11 cellular contexts compared by ENCODE assay signal in the genomic region with DNA sequence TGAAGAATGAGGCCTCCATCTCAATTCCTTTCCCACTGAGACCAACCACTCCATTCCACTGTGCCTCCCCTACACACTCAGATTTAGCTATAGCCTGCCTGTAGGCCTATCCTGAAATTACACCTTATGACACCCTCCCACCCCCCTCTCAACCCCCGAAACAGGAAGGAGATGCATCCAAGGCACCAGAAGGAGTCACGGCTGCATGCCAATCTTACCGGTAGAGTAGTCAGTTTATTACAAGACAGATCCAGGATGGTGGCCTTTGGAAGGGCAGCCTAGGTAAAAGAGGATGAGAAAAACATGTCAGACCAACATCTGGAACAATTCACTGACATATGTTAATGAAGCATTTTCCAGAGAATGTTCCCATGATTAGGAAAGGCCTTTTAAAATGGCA. TPM values are rescaled to one million over a fixed set of nuclear protein-coding genes. Genes with fewer than 3 reads are reported as not detected.
DNase-seq lines count a peak whose midpoint lies in the region; ATAC-seq and TF ChIP-seq lines count a peak whose summit lies in the region.
"Had no signal": no experiment of that assay in that cellular context is flagged by ENCODE, and none has a peak within 500 bp of the region (broad histone marks: within the 10 kb centered on the region; RNA-seq: fewer than 3 reads in every experiment).

No MANE protein-coding gene starts in this region.

- H3K27me3 Mint-ChIP-seq in activated CD4-positive, alpha-beta T cell treated with anti-CD3 and anti-CD28 coated beads, Interleukin-2, amount 10 ng/mL, durations not matched to agents 24 days and 14 days: no peaks in the 10 kb centered on the region
- H3K27me3 Mint-ChIP-seq in central memory CD8-positive, alpha-beta T cell: no peaks in the 10 kb centered on the region
- no peaks in the 10 kb centered on the region for H3K27me3 Mint-ChIP-seq in neural crest cell (ENCODE audit: low read depth)
- H3K27me3 Mint-ChIP-seq: activated B cell treated with CpG ODN at 0.5 μM for 24 hours had no signal

- H2AFZ ChIP-seq in OCI-LY7 (ENCODE audit: low read length): no peak overlapping the region

- POLR2A ChIA-PET in OCI-LY7 (lab: Charles Lee): no interaction called here

- H3K4me3 ChIP-seq in OCI-LY7 (ENCODE audit: low read depth, low read length, poor library complexity, severe bottlenecking): no peak overlapping the region
- no peak overlapping the region for H3K4me3 ChIP-seq in sigmoid colon
- H3K4me3 ChIP-seq: lung had no signal

- no peak for TF ChIP-seq CTCF in OCI-LY7 (conservative IDR thresholded peaks at IDR 0.05; ENCODE audit: low read length)
- TF ChIP-seq CTCF in neural crest cell (conservative IDR thresholded peaks at IDR 0.05): no peak
- no peak for TF ChIP-seq CTCF in sigmoid colon (IDR thresholded peaks at IDR 0.05)

- peak overlapping the region; percentile 92 for H3K4me3 Mint-ChIP-seq in activated CD4-positive, alpha-beta T cell treated with anti-CD3 and anti-CD28 coated beads, Interleukin-2, amount 10 ng/mL, durations not matched to agents 24 days and 14 days
- H3K4me3 Mint-ChIP-seq in central memory CD8-positive, alpha-beta T cell: peak overlapping the region; percentile 80
- H3K4me3 Mint-ChIP-seq in neural crest cell: peak overlapping the region; percentile 77
- H3K4me3 Mint-ChIP-seq: activated B cell treated with CpG ODN at 0.5 μM for 24 hours had no signal

- H3K9me3 Mint-ChIP-seq in activated CD4-positive, alpha-beta T cell treated with anti-CD3 and anti-CD28 coated beads, Interleukin-2, amount 10 ng/mL, durations not matched to agents 24 days and 14 days: no peaks in the 10 kb centered on the region
- H3K9me3 Mint-ChIP-seq in central memory CD8-positive, alpha-beta T cell: no peaks in the 10 kb centered on the region
- H3K9me3 Mint-ChIP-seq in neural crest cell: no peaks in the 10 kb centered on the region
- H3K9me3 Mint-ChIP-seq: activated B cell treated with CpG ODN at 0.5 μM for 24 hours had no signal

- H3K4me1 Mint-ChIP-seq in activated CD4-positive, alpha-beta T cell treated with anti-CD3 and anti-CD28 coated beads, Interleukin-2, amount 10 ng/mL, durations not matched to agents 24 days and 14 days: peaks cover 31% of the 10 kb centered on the region
- peaks cover 38% of the 10 kb centered on the region for H3K4me1 Mint-ChIP-seq in central memory CD8-positive, alpha-beta T cell
- H3K4me1 Mint-ChIP-seq in neural crest cell: peaks cover 22% of the 10 kb centered on the region

- H3K27ac ChIP-seq in OCI-LY7 (ENCODE audit: low read depth, low read length, poor library complexity, severe bottlenecking) (no peak overlapping the region), sigmoid colon (no peak overlapping the region)

- CTCF ChIA-PET in OCI-LY7 (lab: Charles Lee; ENCODE audit: unreplicated experiment): interaction anchor here (0.6 kb wide), 1 partner anchor 42 kb away, joined by 3 read pairs; no protein-coding TSS in a partner anchor

- WGBS in sigmoid colon, 2 donors: 12 to 33% methylated on average over 3 of the region's 3 CpGs

- no peak overlapping the region for H3K27ac Mint-ChIP-seq in activated CD4-positive, alpha-beta T cell treated with anti-CD3 and anti-CD28 coated beads, Interleukin-2, amount 10 ng/mL, durations not matched to agents 24 days and 14 days
- H3K27ac Mint-ChIP-seq in central memory CD8-positive, alpha-beta T cell (ENCODE audit: low read depth): no peak overlapping the region
- H3K27ac Mint-ChIP-seq in neural crest cell (ENCODE audit: unreplicated experiment): no peak overlapping the region
- H3K27ac Mint-ChIP-seq: activated B cell treated with CpG ODN at 0.5 μM for 24 hours had no signal

- peaks cover 44% of the 10 kb centered on the region for H3K4me1 ChIP-seq in OCI-LY7 (ENCODE audit: insufficient read depth, low read length, poor library complexity, severe bottlenecking)
- H3K4me1 ChIP-seq in sigmoid colon: peaks cover 0 to 28% (median 24%) of the 10 kb centered on the region in 4 donors

- TF ChIP-seq POLR2A in sigmoid colon (IDR thresholded peaks at IDR 0.05): no peak

- intact Hi-C loops in activated CD4-positive, alpha-beta T cell treated with anti-CD3 and anti-CD28 coated beads, Interleukin-2, amount 10 ng/mL, durations not matched to agents 24 days and 14 days (cut with micrococcal nuclease): loop anchor here (5.0 kb wide), 1 partner anchor 32 kb away; no protein-coding TSS in a partner anchor
- intact Hi-C loops in OCI-LY7 (cut with micrococcal nuclease; ENCODE audit: unreplicated experiment) (no loop called here), sigmoid colon (cut with DNase I) (no loop called here)

- peaks cover 49% of the 10 kb centered on the region for H3K36me3 Mint-ChIP-seq in activated CD4-positive, alpha-beta T cell treated with anti-CD3 and anti-CD28 coated beads, Interleukin-2, amount 10 ng/mL, durations not matched to agents 24 days and 14 days (ENCODE audit: low read depth)
- H3K36me3 Mint-ChIP-seq in central memory CD8-positive, alpha-beta T cell (ENCODE audit: insufficient read depth): peaks cover 46% of the 10 kb centered on the region
- peaks cover 3% of the 10 kb centered on the region for H3K36me3 Mint-ChIP-seq in neural crest cell (ENCODE audit: low read depth)

- H3K4me2 ChIP-seq in OCI-LY7 (ENCODE audit: low read length): peak overlapping the region; percentile 97; the same call in 1 of the 2 replicates

- no peaks in the 10 kb centered on the region for H3K9me3 ChIP-seq in OCI-LY7 (ENCODE audit: low read length)
- H3K9me3 ChIP-seq in sigmoid colon: no peaks in the 10 kb centered on the region

- H3K79me2 ChIP-seq in OCI-LY7 (ENCODE audit: insufficient read depth, low read depth, low read length): peaks cover 38% of the 10 kb centered on the region

- no peaks in the 10 kb centered on the region for H3K9me2 ChIP-seq in OCI-LY7 (ENCODE audit: insufficient read depth, low read length)

- TF ChIP-seq EP300 in sigmoid colon (IDR thresholded peaks at IDR 0.05): no peak

- no peak for ATAC-seq in central memory CD8-positive, alpha-beta T cell (replicated peaks; ENCODE audit: extremely low read depth, poor library complexity, severe bottlenecking)
- ATAC-seq in esophagus mucosa: no peak
- ATAC-seq in GM18907 (IDR thresholded peaks at IDR 0.05; ENCODE audit: unreplicated experiment): no peak

- peaks cover 18% of the 10 kb centered on the region; the same call in 1 of the 2 replicates for H4K20me1 ChIP-seq in OCI-LY7 (ENCODE audit: insufficient read depth, low read length)

- BruUV-seq in OCI-LY7 (replicated peaks; lab: Mats Ljungman, UMichigan): no TSS peak

- H3K36me3 ChIP-seq in OCI-LY7 (ENCODE audit: insufficient read depth, low read length) (peaks cover 57% of the 10 kb centered on the region), sigmoid colon (peaks cover 12 to 53% (median 47%) of the 10 kb centered on the region in 4 donors)

- no peak for DNase-seq in activated CD4-positive, alpha-beta T cell treated with anti-CD3 and anti-CD28 coated beads, Interleukin-2, amount 10 ng/mL, durations not matched to agents 24 days and 14 days
- no peak for DNase-seq in activated CD4-positive, alpha-beta T cell treated with anti-CD3 and anti-CD28 coated beads for 4 hours
- no peak for DNase-seq in OCI-LY7 (ENCODE audit: low spot score)
- no peak for DNase-seq in central memory CD8-positive, alpha-beta T cell (ENCODE audit: low spot score in 2 of 2)
- DNase-seq in neural crest cell (ENCODE audit: low read depth, low spot score): no peak
- no peak for DNase-seq in sigmoid colon
- DNase-seq: activated B cell treated with CpG ODN at 0.5 μM for 24 hours, NCI-H1694 treated with DMSO at 0.1 percent for 48 hours had no signal

- no peaks in the 10 kb centered on the region for H3K27me3 ChIP-seq in sigmoid colon

RNA-seq across cellular contexts. Expression of a gene that starts 2.6 kb away (rescaled TPM):
- 113 and 117 TPM in 2 replicates for total RNA-seq in activated CD4-positive, alpha-beta T cell treated with anti-CD3 and anti-CD28 coated beads, Interleukin-2, amount 10 ng/mL, durations not matched to agents 24 days and 14 days
- 81.9 and 87.4 TPM in 2 replicates for total RNA-seq in OCI-LY7 (2014; rRNA removed; shearing (Covaris generic))
- total RNA-seq in OCI-LY7 (2022) (111 and 125 TPM in 2 replicates), neural crest cell (92.3 and 92.7 TPM in 2 replicates), sigmoid colon (10 to 100 TPM; 32.4 to 38.8 (median 35.2) TPM), esophagus mucosa (68.2 TPM)
- polyA plus RNA-seq in sigmoid colon: 100 to 1,000 TPM in 1 of 3 donors, 10 to 100 TPM in 2; 78.1 to 116 (median 84.6) TPM

RNA-seq across cellular contexts. Expression of a gene that starts 21.7 kb away (rescaled TPM):
- total RNA-seq in activated CD4-positive, alpha-beta T cell treated with anti-CD3 and anti-CD28 coated beads, Interleukin-2, amount 10 ng/mL, durations not matched to agents 24 days and 14 days: 30.7 and 35.4 TPM in 2 replicates
- total RNA-seq in OCI-LY7 (2014; rRNA removed; shearing (Covaris generic)): 25.2 and 34.0 TPM in 2 replicates
- 34.2 and 38.2 TPM in 2 replicates for total RNA-seq in OCI-LY7 (2022)
- 25.5 and 31.4 TPM in 2 replicates for total RNA-seq in neural crest cell
- total RNA-seq in sigmoid colon: under 1 TPM in 1 of 4 donors, not detected in 3; 0.36 TPM
- polyA plus RNA-seq in sigmoid colon: 1 to 10 TPM in 2 of 3 donors, not detected in 1; 1.2 to 3.5 TPM
- total RNA-seq in esophagus mucosa: 2.4 TPM

RNA-seq across cellular contexts. Expression of a gene that starts 21.7 kb away (rescaled TPM):
- total RNA-seq in activated CD4-positive, alpha-beta T cell treated with anti-CD3 and anti-CD28 coated beads, Interleukin-2, amount 10 ng/mL, durations not matched to agents 24 days and 14 days: 80.5 and 83.3 TPM in 2 replicates
- 80.2 and 85.1 TPM in 2 replicates for total RNA-seq in OCI-LY7 (2014; rRNA removed; shearing (Covaris generic))
- total RNA-seq in OCI-LY7 (2022) (63.9 and 68.8 TPM in 2 replicates), neural crest cell (70.4 and 72.2 TPM in 2 replicates), sigmoid colon (10 to 100 TPM; 64.0 to 94.6 (median 75.6) TPM), esophagus mucosa (64.7 TPM)
- polyA plus RNA-seq in sigmoid colon: 100 to 1,000 TPM; 151 to 234 (median 220) TPM

RNA-seq across cellular contexts. Expression of a gene that starts 31.3 kb away (rescaled TPM):
- total RNA-seq in activated CD4-positive, alpha-beta T cell treated with anti-CD3 and anti-CD28 coated beads, Interleukin-2, amount 10 ng/mL, durations not matched to agents 24 days and 14 days: 13.6 and 16.5 TPM in 2 replicates
- 38.6 and 48.1 TPM in 2 replicates for total RNA-seq in OCI-LY7 (2014; rRNA removed; shearing (Covaris generic))
- total RNA-seq in OCI-LY7 (2022) (42.7 and 48.2 TPM in 2 replicates), neural crest cell (31.5 and 34.5 TPM in 2 replicates), sigmoid colon (10 to 100 TPM in 2 of 4 donors, 1 to 10 TPM in 2; 8.2 to 28.5 (median 11.0) TPM), esophagus mucosa (15.1 TPM)
- 10 to 100 TPM; 49.9 to 61.7 (median 54.3) TPM for polyA plus RNA-seq in sigmoid colon

RNA-seq across cellular contexts. Expression of a gene that starts 48.8 kb away (rescaled TPM):
- total RNA-seq in activated CD4-positive, alpha-beta T cell treated with anti-CD3 and anti-CD28 coated beads, Interleukin-2, amount 10 ng/mL, durations not matched to agents 24 days and 14 days: 65.3 and 66.5 TPM in 2 replicates
- total RNA-seq in OCI-LY7 (2014; rRNA removed; shearing (Covaris generic)): 22.4 and 22.5 TPM in 2 replicates
- 20.9 and 25.5 TPM in 2 replicates for total RNA-seq in OCI-LY7 (2022)
- 23.4 and 26.5 TPM in 2 replicates for total RNA-seq in neural crest cell
- total RNA-seq in sigmoid colon: 10 to 100 TPM; 16.2 to 27.4 (median 18.3) TPM
- 10 to 100 TPM in 1 of 3 donors, 1 to 10 TPM in 2; 1.8 to 14.5 (median 2.5) TPM for polyA plus RNA-seq in sigmoid colon
- 10.8 TPM for total RNA-seq in esophagus mucosa
